ENCODE assay signal across 5 cellular contexts in the genomic region with DNA sequence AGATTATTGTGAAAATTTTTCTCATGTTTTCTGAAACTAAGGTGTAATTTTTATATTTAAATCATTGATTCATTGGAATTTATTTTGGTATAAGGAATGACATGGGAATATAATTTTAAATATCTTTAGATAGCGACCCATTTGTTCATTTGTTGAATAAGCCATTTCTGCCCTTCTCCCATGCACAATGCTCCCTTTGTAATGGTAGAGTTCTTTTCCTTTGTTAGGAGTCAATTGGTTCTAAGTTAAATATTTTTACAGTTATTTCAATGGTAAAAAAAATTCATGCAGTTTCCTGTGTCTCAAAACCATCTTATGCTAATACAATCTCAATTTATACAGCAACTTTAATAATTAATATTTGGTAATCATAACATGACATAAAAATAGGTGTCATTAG.
"Had no signal": no experiment of that assay in that cellular context is flagged by ENCODE, and none has a peak within 500 bp of the region (broad histone marks: within the 10 kb centered on the region; RNA-seq: fewer than 3 reads in every experiment).

No MANE protein-coding gene starts in this region.

- DNase-seq: H9, HCEC 1CT, IMR-90 had no signal

- H3K4me3 ChIP-seq: GM23338, K562 had no signal
